35 cellular contexts compared by ENCODE assay signal in the genomic region with DNA sequence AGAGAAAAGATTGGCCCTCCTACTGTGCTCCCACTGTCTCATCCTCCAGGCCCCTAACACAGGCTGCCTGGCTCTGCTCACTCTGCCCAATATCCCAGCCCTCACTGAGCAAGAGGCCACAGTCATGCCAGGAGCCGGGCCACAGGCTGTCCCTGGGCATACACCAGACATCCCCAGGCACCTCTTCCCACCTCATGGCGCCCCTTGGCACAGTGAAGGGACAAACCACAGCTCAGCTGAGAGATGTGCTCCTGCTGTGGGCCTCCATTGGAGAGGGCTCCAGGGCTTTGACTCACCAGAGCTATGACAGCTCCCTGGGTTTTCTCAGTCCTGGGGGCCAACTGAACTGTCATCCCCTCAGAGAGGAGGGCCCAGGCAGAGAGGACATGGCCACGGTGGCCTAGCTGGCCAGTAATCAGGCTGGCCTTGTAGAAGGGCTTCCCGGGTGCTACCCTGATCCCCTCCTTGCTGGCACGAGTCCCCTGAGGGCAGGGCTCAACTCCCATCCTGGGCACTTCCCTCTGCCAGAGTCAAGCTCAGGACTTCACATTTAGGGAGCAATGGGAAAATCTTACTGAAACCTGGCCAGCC.
"Had no signal": no experiment of that assay in that cellular context is flagged by ENCODE, and none has a peak within 500 bp of the region (broad histone marks: within the 10 kb centered on the region; RNA-seq: fewer than 3 reads in every experiment).

No MANE protein-coding gene starts in this region.

- DNase-seq: Karpas-422, Kasumi-1, KG1, MG63, MM.1S, MV-4-11, NCI-H1048, NCI-H1092, NCI-H1092 treated with DMSO at 0.1 percent for 48 hours, NCI-H1105, NCI-H1105 treated with DMSO at 0.1 percent for 48 hours, NCI-H1417, NCI-H1417 treated with DMSO at 0.1 percent for 48 hours, NCI-H1436, NCI-H1436 treated with DMSO at 0.1 percent for 48 hours, NCI-H146, NCI-H1694, NCI-H1694 treated with DMSO at 0.1 percent for 48 hours, NCI-H187 treated with DMSO at 0.1 percent for 48 hours, NCI-H1930, NCI-H2029, NCI-H2029 treated with DMSO at 0.1 percent for 48 hours, NCI-H2081, NCI-H2081 treated with DMSO at 0.1 percent for 48 hours, NCI-H2107, NCI-H2171, NCI-H2171 treated with DMSO at 0.1 percent for 48 hours, NCI-H2227 treated with DMSO at 0.1 percent for 48 hours, NCI-H226, NCI-H345, NCI-H446, NCI-H446 treated with DMSO at 0.1 percent for 48 hours, NCI-H510A, NCI-H510A treated with DMSO at 0.1 percent for 48 hours had no signal

- H3K27ac ChIP-seq: KMS-11 had no signal

- H3K36me3 ChIP-seq: MG63 had no signal

- H3K4me2 ChIP-seq: KMS-11 had no signal

- H3K27me3 ChIP-seq: MG63 had no signal

- H3K9me3 ChIP-seq: MG63 had no signal

- H3K4me3 ChIP-seq: MG63 had no signal
